In the genomic region with DNA sequence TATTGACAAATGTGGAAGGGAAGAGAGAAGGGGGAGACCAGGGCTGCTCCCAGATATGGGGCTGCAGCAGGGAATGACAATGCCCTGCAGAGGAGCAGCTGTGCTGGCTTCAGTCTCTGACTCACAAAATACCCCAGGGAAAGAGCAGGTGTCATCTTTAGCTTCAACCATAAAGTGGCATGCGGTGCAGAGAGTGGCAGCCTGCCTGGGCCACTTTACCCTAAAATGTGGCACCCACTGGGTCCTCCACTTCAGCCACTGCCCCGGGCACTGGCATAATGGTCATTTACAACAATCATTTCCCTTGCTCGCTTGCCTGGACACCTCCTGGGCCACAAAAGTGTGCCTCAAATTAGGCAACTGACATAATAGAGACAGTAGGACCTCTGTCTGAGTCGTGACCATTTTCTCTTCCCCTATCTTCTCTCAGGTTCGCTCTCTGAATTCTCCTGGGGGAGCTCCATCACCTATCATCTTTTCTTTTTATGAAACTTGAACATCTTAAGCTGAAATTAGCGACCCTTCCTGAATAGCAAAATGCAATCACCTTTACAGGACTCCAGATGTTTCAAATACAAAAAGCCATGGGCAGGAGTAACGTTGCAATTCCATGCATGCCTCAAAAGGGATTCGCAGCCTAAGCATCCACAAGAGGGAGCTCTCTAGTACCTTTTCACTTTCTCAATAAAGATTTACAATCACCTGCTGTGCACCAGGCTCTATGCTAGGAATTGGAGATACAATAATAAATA, we compare ENCODE assay signal across 8 cellular contexts.
DNase-seq lines count a peak whose midpoint lies in the region; ATAC-seq and TF ChIP-seq lines count a peak whose summit lies in the region.

No MANE protein-coding gene starts in this region.

- intact Hi-C loops in CD4-positive, alpha-beta T cell (cut with DNase I, micrococcal nuclease) = loop anchor here in 1 of 2 experiments (5.0 kb wide), 1 partner anchor 477 kb away; no protein-coding TSS in a partner anchor

- no peak overlapping the region for H3K4me2 ChIP-seq in fibroblast of lung (ENCODE audit: extremely low read depth, insufficient read depth, low read length)

- no peaks in the 10 kb centered on the region for H3K4me1 Mint-ChIP-seq in CD4-positive, alpha-beta T cell (ENCODE audit: low read depth)
- peaks cover 7% of the 10 kb centered on the region for H3K4me1 Mint-ChIP-seq in T-helper 17 cell
- peaks cover 2% of the 10 kb centered on the region for H3K4me1 Mint-ChIP-seq in activated CD8-positive, alpha-beta memory T cell treated with anti-CD3 and anti-CD28 coated beads, Interleukin-2, amount 10 ng/mL, durations not matched to agents 7 days and 5 days

- CTCF ChIA-PET in CD4-positive, alpha-beta T cell (lab: Charles Lee) = interaction anchor here (0.8 to 1.9 kb wide), 3 partner anchors 19 to 239 kb away, joined by 3 to 5 read pairs (median 3); no protein-coding TSS in a partner anchor
- CTCF ChIA-PET in activated CD8-positive, alpha-beta memory T cell treated with anti-CD3 and anti-CD28 coated beads, Interleukin-2, amount 10 ng/mL, durations not matched to agents 7 days and 5 days (lab: Charles Lee) = interaction anchor here (0.8 to 1.9 kb wide), 13 partner anchors 9 to 531 kb away, joined by 3 to 7 read pairs (median 4); no protein-coding TSS in a partner anchor

- peak in 2 of 10 experiments; percentile 2 to 7 for DNase-seq in CD4-positive, alpha-beta T cell
- peak; percentile 43 for DNase-seq in NCI-H1436 (lab: John Stamatoyannopoulos, UW)
- DNase-seq in T-helper 17 cell = no peak
- peak; percentile 15 to 37 for DNase-seq in fibroblast of lung (ENCODE audit: low read depth in 2 of 2)
- DNase-seq in pons (ENCODE audit: low spot score) = peak; percentile 64
- DNase-seq in activated CD8-positive, alpha-beta memory T cell treated with anti-CD3 and anti-CD28 coated beads, Interleukin-2, amount 10 ng/mL, durations not matched to agents 7 days and 5 days = no peak

- no peak overlapping the region for H3K27ac Mint-ChIP-seq in CD4-positive, alpha-beta T cell
- no peak overlapping the region for H3K27ac Mint-ChIP-seq in T-helper 17 cell
- H3K27ac Mint-ChIP-seq in activated CD8-positive, alpha-beta memory T cell treated with anti-CD3 and anti-CD28 coated beads, Interleukin-2, amount 10 ng/mL, durations not matched to agents 7 days and 5 days = no peak overlapping the region

- H3K36me3 Mint-ChIP-seq in CD4-positive, alpha-beta T cell (ENCODE audit: low read depth) = no peaks in the 10 kb centered on the region
- H3K36me3 Mint-ChIP-seq in T-helper 17 cell (ENCODE audit: low read depth) = peaks cover 2% of the 10 kb centered on the region
- H3K36me3 Mint-ChIP-seq in activated CD8-positive, alpha-beta memory T cell treated with anti-CD3 and anti-CD28 coated beads, Interleukin-2, amount 10 ng/mL, durations not matched to agents 7 days and 5 days = no peaks in the 10 kb centered on the region

- H3K27ac ChIP-seq in CD4-positive, alpha-beta T cell (ENCODE audit: low read depth, low read length) = no peak overlapping the region
- H3K27ac ChIP-seq in fibroblast of lung (ENCODE audit: insufficient read depth, low read length) = no peak overlapping the region

- peak; percentile 52 for TF ChIP-seq CTCF in CD4-positive, alpha-beta T cell (IDR thresholded peaks at IDR 0.05)
- TF ChIP-seq CTCF in fibroblast of lung (conservative IDR thresholded peaks at IDR 0.05 in 1 of 2, IDR thresholded peaks at IDR 0.05 in 1 of 2; ENCODE audit: low read depth in 1 of 2, low read length in 2 of 2) = peak; percentile 59 to 80

- H3K27me3 ChIP-seq in CD4-positive, alpha-beta T cell (ENCODE audit: control insufficient read depth, insufficient read depth, low read length) = no peaks in the 10 kb centered on the region
- no peaks in the 10 kb centered on the region for H3K27me3 ChIP-seq in fibroblast of lung (ENCODE audit: control insufficient read depth, insufficient read depth, low read length)

- H3K9me3 ChIP-seq in CD4-positive, alpha-beta T cell (ENCODE audit: control insufficient read depth, low read length) = no peaks in the 10 kb centered on the region
- H3K9me3 ChIP-seq in T-helper 17 cell (ENCODE audit: control insufficient read depth, low read length, poor library complexity, severe bottlenecking) (no peaks in the 10 kb centered on the region), fibroblast of lung (ENCODE audit: control insufficient read depth, insufficient read depth, low read depth, low read length) (no peaks in the 10 kb centered on the region)

- H3K4me3 ChIP-seq in fibroblast of lung (replicated peaks in 1 of 4; ENCODE audit: control extremely low read depth in 1 of 4, insufficient read depth in 1 of 4, low read depth in 3 of 4, low read length in 4 of 4) = no peak overlapping the region

- no peaks in the 10 kb centered on the region for H3K4me1 ChIP-seq in fibroblast of lung (ENCODE audit: control insufficient read depth, extremely low read depth, insufficient read depth, low read length)

- no peaks in the 10 kb centered on the region for H4K20me1 ChIP-seq in fibroblast of lung (ENCODE audit: control insufficient read depth, extremely low read depth, insufficient read depth, low read length)

- POLR2A ChIA-PET in CD4-positive, alpha-beta T cell (lab: Charles Lee) = no interaction called here

- H3K79me2 ChIP-seq in fibroblast of lung (ENCODE audit: control insufficient read depth, insufficient read depth, low read length) = no peaks in the 10 kb centered on the region

- H2AFZ ChIP-seq in fibroblast of lung (ENCODE audit: low read length) = no peak overlapping the region

- H3K9ac ChIP-seq in fibroblast of lung (ENCODE audit: insufficient read depth, low read length) = no peak overlapping the region

- ATAC-seq in CD4-positive, alpha-beta T cell (ENCODE audit: poor library complexity) = no peak
- ATAC-seq in GM18511 (IDR thresholded peaks at IDR 0.05; ENCODE audit: unreplicated experiment) = peak; percentile 82
- peak; percentile 71 for ATAC-seq in HG02973 (IDR thresholded peaks at IDR 0.05; ENCODE audit: unreplicated experiment)
- peak; percentile 55 for ATAC-seq in T-helper 17 cell
- ATAC-seq in activated CD8-positive, alpha-beta memory T cell treated with anti-CD3 and anti-CD28 coated beads, Interleukin-2, amount 10 ng/mL, durations not matched to agents 7 days and 5 days = no peak

- peaks cover 6% of the 10 kb centered on the region for H3K27me3 Mint-ChIP-seq in CD4-positive, alpha-beta T cell
- peaks cover 25% of the 10 kb centered on the region for H3K27me3 Mint-ChIP-seq in T-helper 17 cell
- H3K27me3 Mint-ChIP-seq in activated CD8-positive, alpha-beta memory T cell treated with anti-CD3 and anti-CD28 coated beads, Interleukin-2, amount 10 ng/mL, durations not matched to agents 7 days and 5 days = no peaks in the 10 kb centered on the region

- H3K4me3 Mint-ChIP-seq in CD4-positive, alpha-beta T cell = no peak overlapping the region
- no peak overlapping the region for H3K4me3 Mint-ChIP-seq in T-helper 17 cell
- no peak overlapping the region for H3K4me3 Mint-ChIP-seq in activated CD8-positive, alpha-beta memory T cell treated with anti-CD3 and anti-CD28 coated beads, Interleukin-2, amount 10 ng/mL, durations not matched to agents 7 days and 5 days

- no peaks in the 10 kb centered on the region for H3K36me3 ChIP-seq in fibroblast of lung (ENCODE audit: control insufficient read depth, insufficient read depth, low read length)

- H3K9me3 Mint-ChIP-seq in CD4-positive, alpha-beta T cell = no peaks in the 10 kb centered on the region
- no peaks in the 10 kb centered on the region for H3K9me3 Mint-ChIP-seq in activated CD8-positive, alpha-beta memory T cell treated with anti-CD3 and anti-CD28 coated beads, Interleukin-2, amount 10 ng/mL, durations not matched to agents 7 days and 5 days (ENCODE audit: low read depth)

Comparison
In these comparisons a context has a peak if more than half of its experiments do, and no peak if none do; other contexts are left out.
1. ATAC-seq: peak in GM18511 (single experiment), HG02973 (single experiment) and T-helper 17 cell (single experiment); none in CD4-positive, alpha-beta T cell (single experiment) and activated CD8-positive, alpha-beta memory T cell treated with anti-CD3 and anti-CD28 coated beads, Interleukin-2, amount 10 ng/mL, durations not matched to agents 7 days and 5 days (single experiment).
2. DNase-seq: peak in NCI-H1436 (single experiment), fibroblast of lung (2 of 2) and pons (single experiment); none in T-helper 17 cell (0 of 3) and activated CD8-positive, alpha-beta memory T cell treated with anti-CD3 and anti-CD28 coated beads, Interleukin-2, amount 10 ng/mL, durations not matched to agents 7 days and 5 days (single experiment).